22 cellular contexts compared by ENCODE assay signal in genomic region chr17:27959382-27959709, GRCh38.
"Had no signal": no experiment of that assay in that cellular context is flagged by ENCODE, and none has a peak within 500 bp of the region (broad histone marks: within the 10 kb centered on the region; RNA-seq: fewer than 3 reads in every experiment).

No MANE protein-coding gene starts in this region.

- H3K4me3 ChIP-seq: gastroesophageal sphincter, right atrium auricular region, tibial nerve, vagina had no signal

- H3K27me3 Mint-ChIP-seq: activated CD4-positive, alpha-beta T cell treated with anti-CD3 and anti-CD28 coated beads, Interleukin-2, amount 10 ng/mL, durations not matched to agents 24 days and 14 days had no signal

- H3K27me3 ChIP-seq: brain microvascular endothelial cell, right atrium auricular region, tibial nerve, vagina had no signal

- H3K4me3 Mint-ChIP-seq: activated CD4-positive, alpha-beta T cell treated with anti-CD3 and anti-CD28 coated beads, Interleukin-2, amount 10 ng/mL, durations not matched to agents 24 days and 14 days; activated naive CD8-positive, alpha-beta T cell treated with anti-CD3 and anti-CD28 coated beads, Interleukin-2, amount 10 ng/mL, durations not matched to agents 7 days and 5 days; activated T-helper 1 cell treated with anti-CD3 and anti-CD28 coated beads, Interleukin-12 subunit alpha, Interleukin-12 subunit beta, Interleukin-2, Interleukin-4 antibody, amounts not matched to agents 30 ng/mL and 10 ng/mL and 1 ng/mL, durations not matched to agents 14 hours and 24 hours and 36 hours; dendritic cell treated with granulocyte-macrophage colony-stimulating factor and Interleukin-4, amounts not matched to agents 40 ng/mL and 50 ng/mL, for 4 days; nephron; stimulated activated naive B cell treated with anti-CD40 and anti-IgM and Interleukin-4, amounts not matched to agents 10 μg/mL and 1 μg/mL and 100 μg/mL, for 72 hours had no signal

- H3K4me1 Mint-ChIP-seq: activated CD4-positive, alpha-beta T cell treated with anti-CD3 and anti-CD28 coated beads, Interleukin-2, amount 10 ng/mL, durations not matched to agents 24 days and 14 days; nephron; stimulated activated naive B cell treated with anti-CD40 and anti-IgM and Interleukin-4, amounts not matched to agents 10 μg/mL and 1 μg/mL and 100 μg/mL, for 72 hours had no signal

- H3K27ac ChIP-seq: brain microvascular endothelial cell, epithelial cell of prostate, gastroesophageal sphincter, right atrium auricular region, tibial nerve, vagina had no signal

- H3K9me3 ChIP-seq: gastroesophageal sphincter, right atrium auricular region, tibial nerve, vagina had no signal

- H3K36me3 ChIP-seq: brain microvascular endothelial cell, gastroesophageal sphincter, right atrium auricular region, tibial nerve, vagina had no signal

- DNase-seq: activated CD4-positive, alpha-beta T cell treated with anti-CD3 and anti-CD28 coated beads, Interleukin-2, amount 10 ng/mL, durations not matched to agents 24 days and 14 days; activated CD4-positive, CD25-positive, alpha-beta regulatory T cell; activated naive CD4-positive, alpha-beta T cell; activated naive CD8-positive, alpha-beta T cell treated with anti-CD3 and anti-CD28 coated beads, Interleukin-2, amount 10 ng/mL, durations not matched to agents 7 days and 5 days; brain microvascular endothelial cell; cerebellar nuclear complex; effector memory CD4-positive, alpha-beta T cell; occipital lobe; stimulated activated CD4-positive, alpha-beta T cell treated with anti-CD3 and anti-CD28 coated beads, Interleukin-15, amount 100 ng/mL, for 24 hours; stimulated activated CD4-positive, alpha-beta T cell treated with anti-CD3 and anti-CD28 coated beads, Interleukin-4, amount 100 ng/mL, for 1 hour; stimulated activated naive B cell treated with anti-CD40 and anti-IgM and Interleukin-4, amounts not matched to agents 10 μg/mL and 1 μg/mL and 100 μg/mL, for 72 hours; T-helper 2 cell had no signal

- H3K4me1 ChIP-seq: gastroesophageal sphincter, vagina had no signal

- H3K9me3 Mint-ChIP-seq: activated CD4-positive, alpha-beta T cell treated with anti-CD3 and anti-CD28 coated beads, Interleukin-2, amount 10 ng/mL, durations not matched to agents 24 days and 14 days; activated naive CD8-positive, alpha-beta T cell treated with anti-CD3 and anti-CD28 coated beads, Interleukin-2, amount 10 ng/mL, durations not matched to agents 7 days and 5 days; activated T-helper 1 cell treated with anti-CD3 and anti-CD28 coated beads, Interleukin-12 subunit alpha, Interleukin-12 subunit beta, Interleukin-2, Interleukin-4 antibody, amounts not matched to agents 30 ng/mL and 10 ng/mL and 1 ng/mL, durations not matched to agents 14 hours and 24 hours and 36 hours; dendritic cell treated with granulocyte-macrophage colony-stimulating factor and Interleukin-4, amounts not matched to agents 40 ng/mL and 50 ng/mL, for 4 days; nephron; stimulated activated naive B cell treated with anti-CD40 and anti-IgM and Interleukin-4, amounts not matched to agents 10 μg/mL and 1 μg/mL and 100 μg/mL, for 72 hours had no signal

- ATAC-seq: gastroesophageal sphincter; stimulated activated naive B cell treated with anti-CD40 and anti-IgM and Interleukin-4, amounts not matched to agents 10 μg/mL and 1 μg/mL and 100 μg/mL, for 72 hours had no signal

- FAIRE-seq: TTC549 had no signal

- H3K27ac Mint-ChIP-seq: activated CD4-positive, alpha-beta T cell treated with anti-CD3 and anti-CD28 coated beads, Interleukin-2, amount 10 ng/mL, durations not matched to agents 24 days and 14 days; activated naive CD8-positive, alpha-beta T cell treated with anti-CD3 and anti-CD28 coated beads, Interleukin-2, amount 10 ng/mL, durations not matched to agents 7 days and 5 days; activated T-helper 1 cell treated with anti-CD3 and anti-CD28 coated beads, Interleukin-12 subunit alpha, Interleukin-12 subunit beta, Interleukin-2, Interleukin-4 antibody, amounts not matched to agents 30 ng/mL and 10 ng/mL and 1 ng/mL, durations not matched to agents 14 hours and 24 hours and 36 hours; dendritic cell treated with granulocyte-macrophage colony-stimulating factor and Interleukin-4, amounts not matched to agents 40 ng/mL and 50 ng/mL, for 4 days; progenitor cell of endocrine pancreas; stimulated activated naive B cell treated with anti-CD40 and anti-IgM and Interleukin-4, amounts not matched to agents 10 μg/mL and 1 μg/mL and 100 μg/mL, for 72 hours had no signal

- H3K36me3 Mint-ChIP-seq: activated naive CD8-positive, alpha-beta T cell treated with anti-CD3 and anti-CD28 coated beads, Interleukin-2, amount 10 ng/mL, durations not matched to agents 7 days and 5 days; stimulated activated naive B cell treated with anti-CD40 and anti-IgM and Interleukin-4, amounts not matched to agents 10 μg/mL and 1 μg/mL and 100 μg/mL, for 72 hours had no signal
